In the genomic region with DNA sequence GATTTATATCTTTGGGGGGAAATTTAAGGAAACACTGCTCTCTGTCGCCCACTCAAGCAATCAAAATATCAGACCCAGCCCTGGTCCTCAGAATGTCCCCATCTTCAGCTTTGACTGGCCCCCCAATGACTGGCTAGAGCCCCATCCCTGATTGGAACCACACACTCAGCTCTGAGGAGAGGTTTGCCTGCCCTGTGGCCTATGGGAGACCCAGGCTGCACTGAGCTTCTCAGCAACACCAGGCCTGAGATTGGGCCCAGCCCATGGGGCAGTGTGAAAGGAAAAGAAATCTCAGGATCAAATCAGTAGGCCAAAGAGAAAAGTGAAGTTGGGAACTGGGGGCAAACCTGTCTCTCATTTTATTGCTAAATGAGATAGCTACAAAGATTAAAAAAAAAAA, we compare ENCODE assay signal across 19 cellular contexts.
"Had no signal": no experiment of that assay in that cellular context is flagged by ENCODE, and none has a peak within 500 bp of the region (broad histone marks: within the 10 kb centered on the region; RNA-seq: fewer than 3 reads in every experiment).

No MANE protein-coding gene starts in this region.

- H3K27me3 ChIP-seq: pancreas had no signal

- H3K27ac ChIP-seq: neutrophil, pancreas, skin epidermis, tibial artery, VCaP had no signal

- H3K4me1 ChIP-seq: tibial artery had no signal

- ATAC-seq: activated CD4-positive, CD25-positive, alpha-beta regulatory T cell treated with anti-CD3 and anti-CD28 coated beads, Interleukin-2, amount 50 U/mL, for 24 hours; effector memory CD8-positive, alpha-beta T cell; esophagus mucosa; stimulated activated naive CD8-positive, alpha-beta T cell treated with anti-CD3 and anti-CD28 coated beads, Interleukin-15, amount 100 ng/mL, for 72 hours had no signal

- H3K4me1 Mint-ChIP-seq: activated CD4-positive, alpha-beta memory T cell treated with anti-CD3 and anti-CD28 coated beads, Interleukin-2, amount 10 ng/mL, durations not matched to agents 7 days and 5 days; activated CD4-positive, alpha-beta T cell treated with anti-CD3 and anti-CD28 coated beads, Interleukin-2, amount 10 ng/mL, durations not matched to agents 24 days and 14 days; activated naive CD8-positive, alpha-beta T cell treated with anti-CD3 and anti-CD28 coated beads for 36 hours; naive B cell; stimulated activated effector memory CD8-positive, alpha-beta T cell treated with anti-CD3 and anti-CD28 coated beads, Interleukin-12 subunit alpha, Interleukin-12 subunit beta, amount 100 ng/mL, for 72 hours; stimulated activated naive CD8-positive, alpha-beta T cell treated with anti-CD3 and anti-CD28 coated beads, Interleukin-15, amount 100 ng/mL, for 72 hours had no signal

- H3K9me3 Mint-ChIP-seq: activated CD4-positive, alpha-beta memory T cell treated with anti-CD3 and anti-CD28 coated beads, Interleukin-2, amount 10 ng/mL, durations not matched to agents 7 days and 5 days; activated CD4-positive, alpha-beta T cell treated with anti-CD3 and anti-CD28 coated beads, Interleukin-2, amount 10 ng/mL, durations not matched to agents 24 days and 14 days; activated naive CD8-positive, alpha-beta T cell treated with anti-CD3 and anti-CD28 coated beads for 36 hours; effector memory CD8-positive, alpha-beta T cell; stimulated activated effector memory CD8-positive, alpha-beta T cell treated with anti-CD3 and anti-CD28 coated beads, Interleukin-12 subunit alpha, Interleukin-12 subunit beta, amount 100 ng/mL, for 72 hours; stimulated activated naive CD8-positive, alpha-beta T cell treated with anti-CD3 and anti-CD28 coated beads, Interleukin-15, amount 100 ng/mL, for 72 hours had no signal

- H3K36me3 Mint-ChIP-seq: activated naive CD8-positive, alpha-beta T cell treated with anti-CD3 and anti-CD28 coated beads for 36 hours; naive B cell; stimulated activated effector memory CD8-positive, alpha-beta T cell treated with anti-CD3 and anti-CD28 coated beads, Interleukin-12 subunit alpha, Interleukin-12 subunit beta, amount 100 ng/mL, for 72 hours had no signal

- H3K4me3 ChIP-seq: pancreas, skin epidermis, tibial artery had no signal

- H3K4me3 Mint-ChIP-seq: activated CD4-positive, alpha-beta memory T cell treated with anti-CD3 and anti-CD28 coated beads, Interleukin-2, amount 10 ng/mL, durations not matched to agents 7 days and 5 days; activated CD4-positive, alpha-beta T cell treated with anti-CD3 and anti-CD28 coated beads, Interleukin-2, amount 10 ng/mL, durations not matched to agents 24 days and 14 days; activated naive CD8-positive, alpha-beta T cell treated with anti-CD3 and anti-CD28 coated beads for 36 hours; effector memory CD8-positive, alpha-beta T cell; naive B cell; stimulated activated effector memory CD8-positive, alpha-beta T cell treated with anti-CD3 and anti-CD28 coated beads, Interleukin-12 subunit alpha, Interleukin-12 subunit beta, amount 100 ng/mL, for 72 hours; stimulated activated naive CD8-positive, alpha-beta T cell treated with anti-CD3 and anti-CD28 coated beads, Interleukin-15, amount 100 ng/mL, for 72 hours had no signal

- H3K36me3 ChIP-seq: neutrophil, pancreas, tibial artery had no signal

- H3K27ac Mint-ChIP-seq: activated CD4-positive, alpha-beta memory T cell treated with anti-CD3 and anti-CD28 coated beads, Interleukin-2, amount 10 ng/mL, durations not matched to agents 7 days and 5 days; activated CD4-positive, alpha-beta T cell treated with anti-CD3 and anti-CD28 coated beads, Interleukin-2, amount 10 ng/mL, durations not matched to agents 24 days and 14 days; activated naive CD8-positive, alpha-beta T cell treated with anti-CD3 and anti-CD28 coated beads for 36 hours; effector memory CD8-positive, alpha-beta T cell; naive B cell; stimulated activated effector memory CD8-positive, alpha-beta T cell treated with anti-CD3 and anti-CD28 coated beads, Interleukin-12 subunit alpha, Interleukin-12 subunit beta, amount 100 ng/mL, for 72 hours; stimulated activated naive CD8-positive, alpha-beta T cell treated with anti-CD3 and anti-CD28 coated beads, Interleukin-15, amount 100 ng/mL, for 72 hours had no signal

- DNase-seq: activated CD4-positive, alpha-beta T cell treated with anti-CD3 and anti-CD28 coated beads, Interleukin-2, amount 10 ng/mL, durations not matched to agents 24 days and 14 days; activated naive CD4-positive, alpha-beta T cell treated with Interleukin-2 at 50 U/mL for 16 hours; activated naive CD8-positive, alpha-beta T cell treated with anti-CD3 and anti-CD28 coated beads for 36 hours; activated T-cell treated with anti-CD3 and anti-CD28 coated beads, Interleukin-2, amount 50 U/mL, for 48 hours; central memory CD4-positive, alpha-beta T cell; effector memory CD8-positive, alpha-beta T cell; mesendoderm; naive B cell; pancreas; stimulated activated CD4-positive, alpha-beta T cell treated with anti-CD3 and anti-CD28 coated beads, Interleukin-1b, Interleukin-23, amount 100 ng/mL, for 48 hours; stimulated activated naive CD8-positive, alpha-beta T cell treated with anti-CD3 and anti-CD28 coated beads, Interleukin-15, amount 100 ng/mL, for 72 hours; tibial artery had no signal

- H3K9me3 ChIP-seq: neutrophil, pancreas, tibial artery had no signal
